8 cellular contexts compared by ENCODE assay signal in genomic region chr5:160787247-160787646, GRCh38.
A peak's percentile ranks its signal among the peaks of the same experiment; 100 is the strongest.
DNase-seq lines count a peak whose midpoint lies in the region; ATAC-seq and TF ChIP-seq lines count a peak whose summit lies in the region.

No MANE protein-coding gene starts in this region.

- H3K9ac ChIP-seq in HCT116 (ENCODE audit: low read length), result no peak overlapping the region

- H3K9me3 ChIP-seq in HCT116 (ENCODE audit: control insufficient read depth in 1 of 2, insufficient read depth in 1 of 2, low read depth in 1 of 2, low read length in 2 of 2) (no peaks in the 10 kb centered on the region), right lobe of liver (no peaks in the 10 kb centered on the region)

- no TSS peak for BruUV-seq in HCT116 (replicated peaks; lab: Mats Ljungman, UMichigan)

- 16% methylated on average over 4 of the region's 4 CpGs for WGBS in right lobe of liver (ENCODE audit: insufficient coverage, low coverage, low lambda C conversion rate, missing lambda C conversion rate)

- H3K79me2 ChIP-seq in HCT116 (ENCODE audit: insufficient read depth, low read length), result no peaks in the 10 kb centered on the region

- in situ Hi-C loops in SK-MEL-5 (cut with HindIII; ENCODE audit: low pct_unique_long_range_greater_than_20kb, low sequenced_read_pairs), result no loop called here

- H3K4me1 ChIP-seq in HCT116 (ENCODE audit: control insufficient read depth in 1 of 2, insufficient read depth in 2 of 2, low read length in 2 of 2), result no peaks in the 10 kb centered on the region
- no peaks in the 10 kb centered on the region for H3K4me1 ChIP-seq in right lobe of liver

- DNase-seq in DMS 273 (lab: John Stamatoyannopoulos, UW; ENCODE audit: unreplicated experiment), result peak; percentile 33
- no peak for DNase-seq in DMS 273 treated with DMSO at 0.1 percent for 48 hours (lab: John Stamatoyannopoulos, UW)
- no peak for DNase-seq in HCT116 (ENCODE audit: low read depth, low spot score)
- DNase-seq in SK-MEL-5 (ENCODE audit: low read depth, low spot score), result peak; percentile 42
- DNase-seq in right lobe of liver, result peak in 1 of 3 donors; percentile 31
- DNase-seq in epidermal melanocyte (ENCODE audit: insufficient read length, low spot score), result no peak
- no peak for DNase-seq in AG08395 (ENCODE audit: low spot score)

- no peak overlapping the region for H3K4me2 ChIP-seq in HCT116 (ENCODE audit: low read length)

- RAD21 ChIA-PET in HCT116 (lab: Charles Lee; ENCODE audit: low non-redundant PET in 1 of 2, low total read pairs in 2 of 2, uncharacterized antibody in 2 of 2, unreplicated experiment in 2 of 2), result no interaction called here

- CTCF ChIA-PET in HCT116 (lab: Charles Lee), result interaction anchor here (0.7 to 2.1 kb wide), 3 partner anchors 136 to 349 kb away, joined by 3 to 7 read pairs (median 4); no protein-coding TSS in a partner anchor

- no peaks in the 10 kb centered on the region for H4K20me1 ChIP-seq in HCT116 (ENCODE audit: insufficient read depth)

- H3K4me3 ChIP-seq in HCT116 (replicated peaks in 1 of 2; ENCODE audit: low read depth in 1 of 2, low read length in 2 of 2) (no peak overlapping the region), right lobe of liver (no peak overlapping the region)

- H3K27me3 ChIP-seq in HCT116 (ENCODE audit: insufficient read depth, low read length) (no peaks in the 10 kb centered on the region), right lobe of liver (no peaks in the 10 kb centered on the region)

- H3K36me3 ChIP-seq in HCT116 (ENCODE audit: control insufficient read depth in 1 of 2, insufficient read depth in 2 of 2, low read length in 2 of 2) (no peaks in the 10 kb centered on the region), right lobe of liver (no peaks in the 10 kb centered on the region)

- H3K27ac ChIP-seq in HCT116 (ENCODE audit: low read depth, low read length) (no peak overlapping the region), right lobe of liver (no peak overlapping the region)

- intact Hi-C loops in HCT116 (cut with micrococcal nuclease), result loop anchor here (2.0 kb wide), 1 partner anchor 278 kb away; no protein-coding TSS in a partner anchor
- intact Hi-C loops in right lobe of liver (cut with DNase I), result no loop called here

- H3K9me2 ChIP-seq in HCT116 (ENCODE audit: insufficient read depth), result no peaks in the 10 kb centered on the region

- peak; percentile 38 for TF ChIP-seq RAD21 in HCT116 (IDR thresholded peaks at IDR 0.05; ENCODE audit: low read depth)

- H2AFZ ChIP-seq in HCT116 (ENCODE audit: low read depth, low read length, poor library complexity, severe bottlenecking), result no peak overlapping the region

- POLR2A ChIA-PET in HCT116 (lab: Charles Lee), result no interaction called here

- peak; percentile 30; the same call in 1 of the 2 replicates for ATAC-seq in HCT116
- peak in 2 of 4 donors; percentile 86 to 91 for ATAC-seq in right lobe of liver
- no peak for ATAC-seq in HG03039 (IDR thresholded peaks at IDR 0.05; ENCODE audit: unreplicated experiment)

- TF ChIP-seq CTCF in HCT116 (IDR thresholded peaks at IDR 0.05 in 2 of 3, conservative IDR thresholded peaks at IDR 0.05 in 1 of 3; ENCODE audit: borderline replicate concordance in 1 of 3, insufficient read depth in 1 of 3, low read depth in 2 of 3, low read length in 2 of 3) (peak in 2 of 3 experiments; percentile 32 to 35; a peak in 3 of 6 replicates), right lobe of liver (IDR thresholded peaks at IDR 0.05) (peak in 3 of 4 donors; percentile 19 to 54 (median 21))

- TF ChIP-seq POLR2A in HCT116 (IDR thresholded peaks at IDR 0.05; ENCODE audit: borderline replicate concordance, extremely low read depth, insufficient read depth, insufficient read length) (no peak), right lobe of liver (IDR thresholded peaks at IDR 0.05) (no peak)

TF ChIP-seq in HCT116, 20 proteins besides CTCF, POLR2A, EP300 and RAD21:
- TF ChIP-seq ATF3 (IDR thresholded peaks at IDR 0.05) (no peak), EZH2phosphoT487 (IDR thresholded peaks at IDR 0.05; ENCODE audit: borderline replicate concordance) (no peak), ZBTB33 (IDR thresholded peaks at IDR 0.05; ENCODE audit: extremely low read depth, insufficient replicate concordance, low read length) (no peak), POLR2AphosphoS5 (IDR thresholded peaks at IDR 0.05; ENCODE audit: low read depth, low read length) (no peak), ELF1 (IDR thresholded peaks at IDR 0.05; ENCODE audit: borderline replicate concordance, low read depth) (no peak), MAX (IDR thresholded peaks at IDR 0.05) (no peak), EZH2 (IDR thresholded peaks at IDR 0.05) (no peak), SRF (IDR thresholded peaks at IDR 0.05; ENCODE audit: low read depth) (no peak), ZNF274 (IDR thresholded peaks at IDR 0.05; ENCODE audit: low read depth, low read length) (no peak), CEBPB (IDR thresholded peaks at IDR 0.05; ENCODE audit: low read depth) (no peak), TCF7L2 (IDR thresholded peaks at IDR 0.05; ENCODE audit: borderline replicate concordance, extremely low read depth, insufficient read depth, insufficient read length) (no peak), EGR1 (IDR thresholded peaks at IDR 0.05; ENCODE audit: low read depth) (no peak), SIN3A (IDR thresholded peaks at IDR 0.05; ENCODE audit: low read depth) (no peak), CBX3 (IDR thresholded peaks at IDR 0.05; ENCODE audit: low read depth) (no peak), REST (IDR thresholded peaks at IDR 0.05; ENCODE audit: low read depth) (no peak), YY1 (IDR thresholded peaks at IDR 0.05; ENCODE audit: extremely low read depth, insufficient replicate concordance, low read depth, low read length) (no peak)

Comparison
In these comparisons a context has a peak if more than half of its experiments do, and no peak if none do; other contexts are left out.
1. DNase-seq: peak in DMS 273 (single experiment) and SK-MEL-5 (single experiment); none in DMS 273 treated with DMSO at 0.1 percent for 48 hours (single experiment), HCT116 (single experiment), epidermal melanocyte (single experiment) and AG08395 (single experiment).